ENCODE assay signal across 1 cellular context in genomic region chr12:54680374-54680773, GRCh38.
TF ChIP-seq lines count a peak whose summit lies in the region.

No MANE protein-coding gene starts in this region.

TF ChIP-seq in H1, 55 proteins besides CTCF, POLR2A, EP300 and RAD21:
- TF ChIP-seq TEAD4 (IDR thresholded peaks at IDR 0.05; ENCODE audit: low read depth, low read length), result 0 out of 2 replicates have a peak, but pooled peaks have one; percentile 40
- TF ChIP-seq, protein P1, sequence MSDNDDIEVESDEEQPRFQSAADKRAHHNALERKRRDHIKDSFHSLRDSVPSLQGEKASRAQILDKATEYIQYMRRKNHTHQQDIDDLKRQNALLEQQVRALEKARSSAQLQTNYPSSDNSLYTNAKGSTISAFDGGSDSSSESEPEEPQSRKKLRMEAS (IDR thresholded peaks at IDR 0.05), result no peak
TF ChIP-seq in H1: peak in this region for 1.
